In the genomic region with DNA sequence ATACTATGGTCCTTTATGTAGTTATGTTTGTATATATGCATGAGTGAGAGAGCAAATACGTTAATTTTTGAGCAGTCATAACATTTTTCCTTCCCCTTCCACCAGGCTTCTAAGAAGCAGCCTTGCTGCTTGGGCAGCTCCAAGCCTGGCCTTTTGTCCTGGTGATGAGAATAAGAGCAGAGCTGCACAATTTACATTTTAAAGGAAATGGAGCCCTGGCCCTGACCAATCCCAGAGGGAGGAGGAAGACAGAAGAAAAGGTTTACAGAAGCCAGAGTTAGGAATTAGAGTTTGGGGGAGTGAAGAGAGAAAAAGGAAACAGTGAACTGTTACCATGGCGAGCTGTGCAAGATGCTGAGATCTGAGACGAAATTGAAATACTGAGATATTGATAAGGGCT, we compare ENCODE assay signal across 1 cellular context.
TF ChIP-seq lines count a peak whose summit lies in the region.

No MANE protein-coding gene starts in this region.

TF ChIP-seq in GM12878, 131 proteins besides CTCF, POLR2A, EP300 and RAD21:
- TF ChIP-seq, protein P1, sequence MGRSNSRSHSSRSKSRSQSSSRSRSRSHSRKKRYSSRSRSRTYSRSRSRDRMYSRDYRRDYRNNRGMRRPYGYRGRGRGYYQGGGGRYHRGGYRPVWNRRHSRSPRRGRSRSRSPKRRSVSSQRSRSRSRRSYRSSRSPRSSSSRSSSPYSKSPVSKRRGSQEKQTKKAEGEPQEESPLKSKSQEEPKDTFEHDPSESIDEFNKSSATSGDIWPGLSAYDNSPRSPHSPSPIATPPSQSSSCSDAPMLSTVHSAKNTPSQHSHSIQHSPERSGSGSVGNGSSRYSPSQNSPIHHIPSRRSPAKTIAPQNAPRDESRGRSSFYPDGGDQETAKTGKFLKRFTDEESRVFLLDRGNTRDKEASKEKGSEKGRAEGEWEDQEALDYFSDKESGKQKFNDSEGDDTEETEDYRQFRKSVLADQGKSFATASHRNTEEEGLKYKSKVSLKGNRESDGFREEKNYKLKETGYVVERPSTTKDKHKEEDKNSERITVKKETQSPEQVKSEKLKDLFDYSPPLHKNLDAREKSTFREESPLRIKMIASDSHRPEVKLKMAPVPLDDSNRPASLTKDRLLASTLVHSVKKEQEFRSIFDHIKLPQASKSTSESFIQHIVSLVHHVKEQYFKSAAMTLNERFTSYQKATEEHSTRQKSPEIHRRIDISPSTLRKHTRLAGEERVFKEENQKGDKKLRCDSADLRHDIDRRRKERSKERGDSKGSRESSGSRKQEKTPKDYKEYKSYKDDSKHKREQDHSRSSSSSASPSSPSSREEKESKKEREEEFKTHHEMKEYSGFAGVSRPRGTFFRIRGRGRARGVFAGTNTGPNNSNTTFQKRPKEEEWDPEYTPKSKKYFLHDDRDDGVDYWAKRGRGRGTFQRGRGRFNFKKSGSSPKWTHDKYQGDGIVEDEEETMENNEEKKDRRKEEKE (IDR thresholded peaks at IDR 0.05): no peak
- TF ChIP-seq ZNF24 (IDR thresholded peaks at IDR 0.05) (no peak), ZNF207 (IDR thresholded peaks at IDR 0.05; ENCODE audit: borderline replicate concordance) (no peak), KAT2A (conservative IDR thresholded peaks at IDR 0.05; ENCODE audit: control insufficient read depth, low read depth, low read length) (no peak), CBX5 (IDR thresholded peaks at IDR 0.05; ENCODE audit: low read depth) (no peak), SRF (IDR thresholded peaks at IDR 0.05; ENCODE audit: low read depth in 2 of 2, low read length in 2 of 2) (no peak), KLF5 (IDR thresholded peaks at IDR 0.05; ENCODE audit: partially characterized antibody) (no peak), HDAC6 (IDR thresholded peaks at IDR 0.05; ENCODE audit: unreplicated experiment) (no peak), NR2C1 (IDR thresholded peaks at IDR 0.05) (no peak), BCL11A (IDR thresholded peaks at IDR 0.05; ENCODE audit: low read depth, low read length) (no peak), SMC3 (IDR thresholded peaks at IDR 0.05; ENCODE audit: borderline replicate concordance, low read length) (no peak), CBX3 (IDR thresholded peaks at IDR 0.05; ENCODE audit: borderline replicate concordance, low read depth) (no peak), PML (IDR thresholded peaks at IDR 0.05; ENCODE audit: low read length) (no peak)
- TF ChIP-seq, protein P2, sequence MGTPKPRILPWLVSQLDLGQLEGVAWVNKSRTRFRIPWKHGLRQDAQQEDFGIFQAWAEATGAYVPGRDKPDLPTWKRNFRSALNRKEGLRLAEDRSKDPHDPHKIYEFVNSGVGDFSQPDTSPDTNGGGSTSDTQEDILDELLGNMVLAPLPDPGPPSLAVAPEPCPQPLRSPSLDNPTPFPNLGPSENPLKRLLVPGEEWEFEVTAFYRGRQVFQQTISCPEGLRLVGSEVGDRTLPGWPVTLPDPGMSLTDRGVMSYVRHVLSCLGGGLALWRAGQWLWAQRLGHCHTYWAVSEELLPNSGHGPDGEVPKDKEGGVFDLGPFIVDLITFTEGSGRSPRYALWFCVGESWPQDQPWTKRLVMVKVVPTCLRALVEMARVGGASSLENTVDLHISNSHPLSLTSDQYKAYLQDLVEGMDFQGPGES (IDR thresholded peaks at IDR 0.05): no peak
- TF ChIP-seq, protein P3, sequence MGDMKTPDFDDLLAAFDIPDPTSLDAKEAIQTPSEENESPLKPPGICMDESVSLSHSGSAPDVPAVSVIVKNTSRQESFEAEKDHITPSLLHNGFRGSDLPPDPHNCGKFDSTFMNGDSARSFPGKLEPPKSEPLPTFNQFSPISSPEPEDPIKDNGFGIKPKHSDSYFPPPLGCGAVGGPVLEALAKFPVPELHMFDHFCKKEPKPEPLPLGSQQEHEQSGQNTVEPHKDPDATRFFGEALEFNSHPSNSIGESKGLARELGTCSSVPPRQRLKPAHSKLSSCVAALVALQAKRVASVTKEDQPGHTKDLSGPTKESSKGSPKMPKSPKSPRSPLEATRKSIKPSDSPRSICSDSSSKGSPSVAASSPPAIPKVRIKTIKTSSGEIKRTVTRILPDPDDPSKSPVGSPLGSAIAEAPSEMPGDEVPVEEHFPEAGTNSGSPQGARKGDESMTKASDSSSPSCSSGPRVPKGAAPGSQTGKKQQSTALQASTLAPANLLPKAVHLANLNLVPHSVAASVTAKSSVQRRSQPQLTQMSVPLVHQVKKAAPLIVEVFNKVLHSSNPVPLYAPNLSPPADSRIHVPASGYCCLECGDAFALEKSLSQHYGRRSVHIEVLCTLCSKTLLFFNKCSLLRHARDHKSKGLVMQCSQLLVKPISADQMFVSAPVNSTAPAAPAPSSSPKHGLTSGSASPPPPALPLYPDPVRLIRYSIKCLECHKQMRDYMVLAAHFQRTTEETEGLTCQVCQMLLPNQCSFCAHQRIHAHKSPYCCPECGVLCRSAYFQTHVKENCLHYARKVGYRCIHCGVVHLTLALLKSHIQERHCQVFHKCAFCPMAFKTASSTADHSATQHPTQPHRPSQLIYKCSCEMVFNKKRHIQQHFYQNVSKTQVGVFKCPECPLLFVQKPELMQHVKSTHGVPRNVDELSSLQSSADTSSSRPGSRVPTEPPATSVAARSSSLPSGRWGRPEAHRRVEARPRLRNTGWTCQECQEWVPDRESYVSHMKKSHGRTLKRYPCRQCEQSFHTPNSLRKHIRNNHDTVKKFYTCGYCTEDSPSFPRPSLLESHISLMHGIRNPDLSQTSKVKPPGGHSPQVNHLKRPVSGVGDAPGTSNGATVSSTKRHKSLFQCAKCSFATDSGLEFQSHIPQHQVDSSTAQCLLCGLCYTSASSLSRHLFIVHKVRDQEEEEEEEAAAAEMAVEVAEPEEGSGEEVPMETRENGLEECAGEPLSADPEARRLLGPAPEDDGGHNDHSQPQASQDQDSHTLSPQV (IDR thresholded peaks at IDR 0.05): no peak
